20 cellular contexts compared by ENCODE assay signal in the genomic region with DNA sequence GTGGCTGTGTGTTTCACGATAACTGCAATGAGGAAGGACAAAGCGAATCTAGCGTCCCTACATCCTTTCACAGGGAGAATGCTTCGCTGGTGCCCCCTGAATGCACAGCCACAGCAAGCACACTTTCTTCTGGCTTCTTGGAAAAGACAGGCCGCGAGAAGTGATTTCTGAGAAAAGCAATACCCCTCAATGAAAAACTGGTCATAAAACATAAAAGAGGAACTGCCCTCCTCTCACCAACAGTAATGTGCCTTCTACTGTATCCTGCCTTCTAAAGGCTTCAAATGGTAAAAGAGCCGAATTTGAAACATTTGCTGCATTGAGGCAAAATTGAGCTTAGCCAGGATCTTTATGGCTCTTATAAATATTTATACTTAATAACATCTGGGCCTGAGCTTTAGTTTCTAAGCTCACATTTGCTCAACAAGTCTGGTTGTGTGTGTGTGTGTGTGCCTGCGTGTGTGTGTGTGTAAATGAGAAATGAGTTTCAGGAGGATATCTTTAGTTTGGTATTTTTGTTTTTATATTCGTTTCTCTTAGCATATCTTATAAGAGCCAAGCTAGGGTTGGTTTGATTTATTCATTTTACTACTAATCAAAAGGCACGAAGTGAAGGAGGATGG.
A peak's percentile ranks its signal among the peaks of the same experiment; 100 is the strongest.
DNase-seq lines count a peak whose midpoint lies in the region; ATAC-seq and TF ChIP-seq lines count a peak whose summit lies in the region.
"Had no signal": no experiment of that assay in that cellular context is flagged by ENCODE, and none has a peak within 500 bp of the region (broad histone marks: within the 10 kb centered on the region; RNA-seq: fewer than 3 reads in every experiment).

No MANE protein-coding gene starts in this region.

- DNase-seq in CMK (ENCODE audit: low read depth) (peak; percentile 30), Kasumi-1 (lab: John Stamatoyannopoulos, UW) (peak; percentile 22 to 27), MM.1S (no peak), NCI-H2107 (lab: John Stamatoyannopoulos, UW) (no peak)
- DNase-seq in activated CD8-positive, alpha-beta T cell treated with anti-CD3 and anti-CD28 coated beads, Interleukin-2, amount 10 ng/mL, durations not matched to agents 7 days and 5 days = no peak
- no peak for DNase-seq in activated CD4-positive, alpha-beta T cell treated with anti-CD3 and anti-CD28 coated beads, Interleukin-2, amount 50 U/mL, for 48 hours
- DNase-seq: activated CD8-positive, alpha-beta memory T cell treated with anti-CD3 and anti-CD28 coated beads for 24 hours; activated naive CD8-positive, alpha-beta T cell treated with anti-CD3 and anti-CD28 coated beads, Interleukin-2, amount 50 U/mL, for 24 hours; erythroblast; hypothalamus; kidney; mesendoderm; NCI-H146; NCI-H82; Peyer's patch; spleen; stimulated activated CD8-positive, alpha-beta memory T cell treated with anti-CD3 and anti-CD28 coated beads, Interleukin-4, amount 100 ng/mL, for 48 hours had no signal

- H3K4me1 ChIP-seq in MM.1S (ENCODE audit: low read length) = no peaks in the 10 kb centered on the region
- H3K4me1 ChIP-seq: prostate gland had no signal

- no peak overlapping the region for H3K27ac ChIP-seq in MM.1S (ENCODE audit: low read length)
- H3K27ac ChIP-seq: prostate gland had no signal

- CTCF ChIA-PET in activated CD8-positive, alpha-beta T cell treated with anti-CD3 and anti-CD28 coated beads, Interleukin-2, amount 10 ng/mL, durations not matched to agents 7 days and 5 days (lab: Charles Lee) = interaction anchor here (0.9 to 1.1 kb wide), 2 partner anchors 10 to 100 kb away, joined by 3 to 5 read pairs; no protein-coding TSS in a partner anchor

- no peaks in the 10 kb centered on the region for H3K9me3 Mint-ChIP-seq in brain
- no peaks in the 10 kb centered on the region for H3K9me3 Mint-ChIP-seq in nephron
- H3K9me3 Mint-ChIP-seq in activated CD8-positive, alpha-beta T cell treated with anti-CD3 and anti-CD28 coated beads, Interleukin-2, amount 10 ng/mL, durations not matched to agents 7 days and 5 days (ENCODE audit: insufficient read depth) = no peaks in the 10 kb centered on the region
- H3K9me3 Mint-ChIP-seq: activated naive CD8-positive, alpha-beta T cell treated with anti-CD3 and anti-CD28 coated beads, Interleukin-2, amount 50 U/mL, for 24 hours had no signal

- no peaks in the 10 kb centered on the region for H3K79me2 ChIP-seq in MM.1S (ENCODE audit: low read length)

- TF ChIP-seq CTCF in brain (conservative IDR thresholded peaks at IDR 0.05) (no peak), nephron (IDR thresholded peaks at IDR 0.05; ENCODE audit: unreplicated experiment in 3 of 3) (no peak), MM.1S (IDR thresholded peaks at IDR 0.05; ENCODE audit: low read length) (no peak)

- no peaks in the 10 kb centered on the region for H3K36me3 ChIP-seq in MM.1S (replicated peaks; ENCODE audit: insufficient read depth, low read length)
- H3K36me3 ChIP-seq: Peyer's patch, prostate gland, spleen had no signal

- H3K4me1 Mint-ChIP-seq in brain (peaks cover 43% of the 10 kb centered on the region), nephron (peaks cover 38% of the 10 kb centered on the region)
- peaks cover 4% of the 10 kb centered on the region for H3K4me1 Mint-ChIP-seq in activated CD8-positive, alpha-beta T cell treated with anti-CD3 and anti-CD28 coated beads, Interleukin-2, amount 10 ng/mL, durations not matched to agents 7 days and 5 days (ENCODE audit: low read depth)

- H3K9me3 ChIP-seq in MM.1S (replicated peaks; ENCODE audit: insufficient read depth, low read length) = no peaks in the 10 kb centered on the region
- H3K9me3 ChIP-seq: Peyer's patch, prostate gland, spleen had no signal

- H3K27me3 ChIP-seq in MM.1S (replicated peaks; ENCODE audit: insufficient read depth, low read length) = no peaks in the 10 kb centered on the region
- H3K27me3 ChIP-seq: Peyer's patch had no signal

- no peak overlapping the region for H3K9ac ChIP-seq in MM.1S (ENCODE audit: low read length)

- H3K9me2 ChIP-seq in MM.1S (replicated peaks; ENCODE audit: insufficient read depth, low read length) = no peaks in the 10 kb centered on the region

- no peak overlapping the region for H3K4me3 ChIP-seq in MM.1S (ENCODE audit: low read length)
- H3K4me3 ChIP-seq: Peyer's patch, prostate gland, spleen had no signal

- no peak for ATAC-seq in activated CD8-positive, alpha-beta T cell treated with anti-CD3 and anti-CD28 coated beads, Interleukin-2, amount 10 ng/mL, durations not matched to agents 7 days and 5 days
- ATAC-seq: activated naive CD8-positive, alpha-beta T cell treated with anti-CD3 and anti-CD28 coated beads, Interleukin-2, amount 50 U/mL, for 24 hours had no signal

- H4K20me1 ChIP-seq in MM.1S (ENCODE audit: insufficient read depth, low read length) = no peaks in the 10 kb centered on the region

- H3K36me3 Mint-ChIP-seq in brain = no peaks in the 10 kb centered on the region
- no peaks in the 10 kb centered on the region for H3K36me3 Mint-ChIP-seq in nephron (ENCODE audit: low read depth)
- H3K36me3 Mint-ChIP-seq in activated CD8-positive, alpha-beta T cell treated with anti-CD3 and anti-CD28 coated beads, Interleukin-2, amount 10 ng/mL, durations not matched to agents 7 days and 5 days (ENCODE audit: low read depth) = no peaks in the 10 kb centered on the region

- H2AFZ ChIP-seq in MM.1S (ENCODE audit: low read length) = no peak overlapping the region

- peak overlapping the region in 3 of 5 experiments; percentile 70 to 79 (median 76) for H3K27ac Mint-ChIP-seq in brain
- H3K27ac Mint-ChIP-seq in nephron = peak overlapping the region in 2 of 3 experiments; percentile 1 to 37
- no peak overlapping the region for H3K27ac Mint-ChIP-seq in activated CD8-positive, alpha-beta T cell treated with anti-CD3 and anti-CD28 coated beads, Interleukin-2, amount 10 ng/mL, durations not matched to agents 7 days and 5 days
- H3K27ac Mint-ChIP-seq: activated naive CD8-positive, alpha-beta T cell treated with anti-CD3 and anti-CD28 coated beads, Interleukin-2, amount 50 U/mL, for 24 hours had no signal

- POLR2A ChIA-PET in activated CD8-positive, alpha-beta T cell treated with anti-CD3 and anti-CD28 coated beads, Interleukin-2, amount 10 ng/mL, durations not matched to agents 7 days and 5 days (lab: Charles Lee) = interaction anchor here (0.6 to 1.1 kb wide), 2 partner anchors 72 to 700 kb away, joined by 3 read pairs; no protein-coding TSS in a partner anchor

- no peaks in the 10 kb centered on the region for H3F3A ChIP-seq in MM.1S (ENCODE audit: insufficient read depth, low read length)

- no peaks in the 10 kb centered on the region for H3K27me3 Mint-ChIP-seq in brain
- peaks cover 22% of the 10 kb centered on the region for H3K27me3 Mint-ChIP-seq in nephron (ENCODE audit: low read depth)
- H3K27me3 Mint-ChIP-seq in activated CD8-positive, alpha-beta T cell treated with anti-CD3 and anti-CD28 coated beads, Interleukin-2, amount 10 ng/mL, durations not matched to agents 7 days and 5 days (ENCODE audit: low read depth) = peaks cover 4% of the 10 kb centered on the region

- H3K4me3 Mint-ChIP-seq in brain = peak overlapping the region in 1 of 5 experiments; percentile 13
- H3K4me3 Mint-ChIP-seq in nephron = no peak overlapping the region
- H3K4me3 Mint-ChIP-seq in activated CD8-positive, alpha-beta T cell treated with anti-CD3 and anti-CD28 coated beads, Interleukin-2, amount 10 ng/mL, durations not matched to agents 7 days and 5 days = no peak overlapping the region
- H3K4me3 Mint-ChIP-seq: activated naive CD8-positive, alpha-beta T cell treated with anti-CD3 and anti-CD28 coated beads, Interleukin-2, amount 50 U/mL, for 24 hours had no signal

- no peak overlapping the region for H3K4me2 ChIP-seq in MM.1S (ENCODE audit: low read depth, low read length)

Comparison
In these comparisons a context has a peak if more than half of its experiments do, and no peak if none do; other contexts are left out.
1. DNase-seq: peak in CMK (single experiment) and Kasumi-1 (2 of 2); none in activated CD8-positive, alpha-beta T cell treated with anti-CD3 and anti-CD28 coated beads, Interleukin-2, amount 10 ng/mL, durations not matched to agents 7 days and 5 days (single experiment), MM.1S (single experiment), activated CD4-positive, alpha-beta T cell treated with anti-CD3 and anti-CD28 coated beads, Interleukin-2, amount 50 U/mL, for 48 hours (0 of 2) and NCI-H2107 (single experiment).